ENCODE assay signal across 12 cellular contexts in genomic region chr11:67417425-67417824, GRCh38. TPM values are rescaled to one million over a fixed set of nuclear protein-coding genes. Genes with fewer than 3 reads are reported as not detected.
DNase-seq lines count a peak whose midpoint lies in the region; ATAC-seq and TF ChIP-seq lines count a peak whose summit lies in the region.
"Had no signal": no experiment of that assay in that cellular context is flagged by ENCODE, and none has a peak within 500 bp of the region (broad histone marks: within the 10 kb centered on the region; RNA-seq: fewer than 3 reads in every experiment).

No MANE protein-coding gene starts in this region.

- H3K79me2 ChIP-seq in MM.1S (ENCODE audit: low read length) = no peaks in the 10 kb centered on the region

- H3K9me3 Mint-ChIP-seq in activated CD8-positive, alpha-beta T cell treated with anti-CD3 and anti-CD28 coated beads, Interleukin-2, amount 10 ng/mL, durations not matched to agents 7 days and 5 days (ENCODE audit: insufficient read depth) = no peaks in the 10 kb centered on the region
- H3K9me3 Mint-ChIP-seq in memory B cell = no peaks in the 10 kb centered on the region

- ATAC-seq in activated CD8-positive, alpha-beta T cell treated with anti-CD3 and anti-CD28 coated beads, Interleukin-2, amount 10 ng/mL, durations not matched to agents 7 days and 5 days = no peak
- ATAC-seq in memory B cell (ENCODE audit: low read depth) = no peak

- no peaks in the 10 kb centered on the region for H3K9me2 ChIP-seq in MM.1S (replicated peaks; ENCODE audit: insufficient read depth, low read length)

- CTCF ChIA-PET in activated CD8-positive, alpha-beta T cell treated with anti-CD3 and anti-CD28 coated beads, Interleukin-2, amount 10 ng/mL, durations not matched to agents 7 days and 5 days (lab: Charles Lee) = interaction anchor here (0.9 to 6.6 kb wide), 5 partner anchors 9 to 72 kb away, joined by 3 to 73 read pairs (median 3); partner anchors contain the start of genes POLD4, PPP1CA and TBC1D10C

- H3K4me3 ChIP-seq in right atrium auricular region (no peak overlapping the region), tibial nerve (no peak overlapping the region), MM.1S (ENCODE audit: low read length) (no peak overlapping the region)

- POLR2A ChIA-PET in activated CD8-positive, alpha-beta T cell treated with anti-CD3 and anti-CD28 coated beads, Interleukin-2, amount 10 ng/mL, durations not matched to agents 7 days and 5 days (lab: Charles Lee) = interaction anchor here (0.7 to 5.8 kb wide), 5 partner anchors 9 to 70 kb away, joined by 3 to 95 read pairs (median 61); partner anchors contain the start of genes PPP1CA, PTPRCAP and TBC1D10C

- DNase-seq in right atrium auricular region (ENCODE audit: low spot score) (no peak), cardiac septum (ENCODE audit: low spot score) (no peak), memory B cell (ENCODE audit: low spot score in 2 of 2) (no peak), tibial nerve (ENCODE audit: low spot score in 2 of 2) (no peak), SKM-1 (lab: John Stamatoyannopoulos, UW; ENCODE audit: unreplicated experiment) (no peak), MM.1S (no peak)
- DNase-seq in activated CD8-positive, alpha-beta T cell treated with anti-CD3 and anti-CD28 coated beads, Interleukin-2, amount 10 ng/mL, durations not matched to agents 7 days and 5 days = no peak
- no peak for DNase-seq in stimulated activated naive CD4-positive, alpha-beta T cell (lab: John Stamatoyannopoulos, UW)
- DNase-seq: Kasumi-1, kidney glomerular epithelial cell had no signal

- peaks cover 6% of the 10 kb centered on the region for H3K36me3 Mint-ChIP-seq in activated CD8-positive, alpha-beta T cell treated with anti-CD3 and anti-CD28 coated beads, Interleukin-2, amount 10 ng/mL, durations not matched to agents 7 days and 5 days (ENCODE audit: low read depth)
- no peaks in the 10 kb centered on the region for H3K36me3 Mint-ChIP-seq in memory B cell

- no peak for TF ChIP-seq POLR2A in tibial nerve (IDR thresholded peaks at IDR 0.05)

- peak overlapping the region; percentile 87 for H3K27ac Mint-ChIP-seq in activated CD8-positive, alpha-beta T cell treated with anti-CD3 and anti-CD28 coated beads, Interleukin-2, amount 10 ng/mL, durations not matched to agents 7 days and 5 days
- peak overlapping the region; percentile 78 for H3K27ac Mint-ChIP-seq in memory B cell

- H4K20me1 ChIP-seq in MM.1S (ENCODE audit: insufficient read depth, low read length) = no peaks in the 10 kb centered on the region

- H3K9me3 ChIP-seq in right atrium auricular region = no peaks in the 10 kb centered on the region
- H3K9me3 ChIP-seq in tibial nerve = no peaks in the 10 kb centered on the region
- H3K9me3 ChIP-seq in MM.1S (replicated peaks; ENCODE audit: insufficient read depth, low read length) = no peaks in the 10 kb centered on the region

- no peaks in the 10 kb centered on the region for H3F3A ChIP-seq in MM.1S (ENCODE audit: insufficient read depth, low read length)

- H3K27me3 ChIP-seq in right atrium auricular region (no peaks in the 10 kb centered on the region), tibial nerve (peaks cover 0 to 15% of the 10 kb centered on the region in 2 donors), MM.1S (replicated peaks; ENCODE audit: insufficient read depth, low read length) (peaks cover 6% of the 10 kb centered on the region; the same call in 1 of the 2 replicates)

- no peak overlapping the region for H3K4me2 ChIP-seq in MM.1S (ENCODE audit: low read depth, low read length)

- 74% methylated on average over 4 of the region's 12 CpGs; no CpG with 5 or more reads in 1 of the 2 donors for WGBS in tibial nerve, 2 donors

- H2AFZ ChIP-seq in MM.1S (ENCODE audit: low read length) = no peak overlapping the region

- no peak overlapping the region for H3K4me3 Mint-ChIP-seq in activated CD8-positive, alpha-beta T cell treated with anti-CD3 and anti-CD28 coated beads, Interleukin-2, amount 10 ng/mL, durations not matched to agents 7 days and 5 days
- H3K4me3 Mint-ChIP-seq in memory B cell = peak overlapping the region; percentile 87

- peaks cover 69% of the 10 kb centered on the region for H3K4me1 Mint-ChIP-seq in activated CD8-positive, alpha-beta T cell treated with anti-CD3 and anti-CD28 coated beads, Interleukin-2, amount 10 ng/mL, durations not matched to agents 7 days and 5 days (ENCODE audit: low read depth)
- H3K4me1 Mint-ChIP-seq in memory B cell = peaks cover 49% of the 10 kb centered on the region

- H3K36me3 ChIP-seq in right atrium auricular region (no peaks in the 10 kb centered on the region), tibial nerve (no peaks in the 10 kb centered on the region), MM.1S (replicated peaks; ENCODE audit: insufficient read depth, low read length) (no peaks in the 10 kb centered on the region)

- no peak overlapping the region for H3K9ac ChIP-seq in MM.1S (ENCODE audit: low read length)

- H3K27ac ChIP-seq in right atrium auricular region = peak overlapping the region; percentile 87 to 90
- H3K27ac ChIP-seq in tibial nerve = peak overlapping the region; percentile 44 to 93 (median 82)
- no peak overlapping the region for H3K27ac ChIP-seq in MM.1S (ENCODE audit: low read length)
- H3K27ac ChIP-seq: epithelial cell of prostate had no signal

- intact Hi-C loops in cardiac septum (cut with DNase I) = no loop called here

- TF ChIP-seq EP300 in tibial nerve (IDR thresholded peaks at IDR 0.05) = no peak

- H3K4me1 ChIP-seq in right atrium auricular region (peaks cover 0 to 62% of the 10 kb centered on the region in 2 donors), tibial nerve (peaks cover 0 to 73% (median 38%) of the 10 kb centered on the region in 4 donors), MM.1S (ENCODE audit: low read length) (peaks cover 17% of the 10 kb centered on the region; the same call in 1 of the 2 replicates)

- no peak for TF ChIP-seq CTCF in right atrium auricular region (IDR thresholded peaks at IDR 0.05)
- no peak for TF ChIP-seq CTCF in tibial nerve (IDR thresholded peaks at IDR 0.05)
- TF ChIP-seq CTCF in MM.1S (IDR thresholded peaks at IDR 0.05; ENCODE audit: low read length) = no peak

- H3K27me3 Mint-ChIP-seq in activated CD8-positive, alpha-beta T cell treated with anti-CD3 and anti-CD28 coated beads, Interleukin-2, amount 10 ng/mL, durations not matched to agents 7 days and 5 days (ENCODE audit: low read depth) = peaks cover 2% of the 10 kb centered on the region
- H3K27me3 Mint-ChIP-seq in memory B cell = no peaks in the 10 kb centered on the region

RNA-seq across cellular contexts. Expression of gene CARNS1, which starts 1.9 kb away (rescaled TPM):
- 1 to 10 TPM; 9.7 to 9.9 TPM for total RNA-seq in right atrium auricular region
- total RNA-seq in cardiac septum = 22.2 TPM
- total RNA-seq in activated CD8-positive, alpha-beta T cell treated with anti-CD3 and anti-CD28 coated beads, Interleukin-2, amount 10 ng/mL, durations not matched to agents 7 days and 5 days = 1 to 10 TPM; 4.8 to 4.9 TPM
- 1 to 10 TPM; 1.8 to 5.9 (median 4.3) TPM for total RNA-seq in tibial nerve

RNA-seq across cellular contexts. Expression of gene RPS6KB2, which starts 10.9 kb away (rescaled TPM):
- total RNA-seq in right atrium auricular region (10 to 100 TPM; 35.5 to 44.6 TPM), cardiac septum (23.2 TPM), tibial nerve (10 to 100 TPM; 36.9 to 69.3 (median 47.1) TPM)
- total RNA-seq in activated CD8-positive, alpha-beta T cell treated with anti-CD3 and anti-CD28 coated beads, Interleukin-2, amount 10 ng/mL, durations not matched to agents 7 days and 5 days = 10 to 100 TPM; 64.0 to 66.9 TPM

RNA-seq across cellular contexts. Expression of gene TBC1D10C, which starts 13.5 kb away (rescaled TPM):
- total RNA-seq in right atrium auricular region (1 to 10 TPM in 1 of 2 donors, under 1 TPM in 1; 0.33 to 1.4 TPM), cardiac septum (1.0 TPM), tibial nerve (1 to 10 TPM; 1.5 to 4.5 (median 2.2) TPM)
- total RNA-seq in activated CD8-positive, alpha-beta T cell treated with anti-CD3 and anti-CD28 coated beads, Interleukin-2, amount 10 ng/mL, durations not matched to agents 7 days and 5 days = 100 to 1,000 TPM; 345 to 352 TPM
- total RNA-seq: cerebellum had no signal

RNA-seq across cellular contexts. Expression of gene PPP1CA, which starts 15.8 kb away (rescaled TPM):
- total RNA-seq in right atrium auricular region (100 to 1,000 TPM in 1 of 2 donors, 10 to 100 TPM in 1; 97.8 to 112 TPM), cardiac septum (95.1 TPM), tibial nerve (10 to 100 TPM; 50.6 to 97.8 (median 72.7) TPM)
- 100 to 1,000 TPM; 429 to 434 TPM for total RNA-seq in activated CD8-positive, alpha-beta T cell treated with anti-CD3 and anti-CD28 coated beads, Interleukin-2, amount 10 ng/mL, durations not matched to agents 7 days and 5 days

RNA-seq across cellular contexts. Expression of gene PTPRCAP, which starts 20.1 kb away (rescaled TPM):
- total RNA-seq in right atrium auricular region (1 to 10 TPM; 1.9 to 2.8 TPM), cardiac septum (0.40 TPM), tibial nerve (10 to 100 TPM in 3 of 4 donors, 1 to 10 TPM in 1; 6.9 to 18.0 (median 12.8) TPM)
- total RNA-seq in activated CD8-positive, alpha-beta T cell treated with anti-CD3 and anti-CD28 coated beads, Interleukin-2, amount 10 ng/mL, durations not matched to agents 7 days and 5 days = 100 to 1,000 TPM; 445 to 447 TPM

Comparison
In these comparisons a context has a peak if more than half of its experiments do, and no peak if none do; other contexts are left out.
1. RNA of gene TBC1D10C, which starts 13.5 kb away (total RNA-seq): 345 to 352 TPM in activated CD8-positive, alpha-beta T cell treated with anti-CD3 and anti-CD28 coated beads, Interleukin-2, amount 10 ng/mL, durations not matched to agents 7 days and 5 days; 1.5 to 4.5 TPM in tibial nerve, 0.33 to 1.4 TPM in right atrium auricular region and 1.0 TPM in cardiac septum (single experiment); every median in the first group is over 10 times any median in the second.